1 cellular context compared by ENCODE assay signal in the genomic region with DNA sequence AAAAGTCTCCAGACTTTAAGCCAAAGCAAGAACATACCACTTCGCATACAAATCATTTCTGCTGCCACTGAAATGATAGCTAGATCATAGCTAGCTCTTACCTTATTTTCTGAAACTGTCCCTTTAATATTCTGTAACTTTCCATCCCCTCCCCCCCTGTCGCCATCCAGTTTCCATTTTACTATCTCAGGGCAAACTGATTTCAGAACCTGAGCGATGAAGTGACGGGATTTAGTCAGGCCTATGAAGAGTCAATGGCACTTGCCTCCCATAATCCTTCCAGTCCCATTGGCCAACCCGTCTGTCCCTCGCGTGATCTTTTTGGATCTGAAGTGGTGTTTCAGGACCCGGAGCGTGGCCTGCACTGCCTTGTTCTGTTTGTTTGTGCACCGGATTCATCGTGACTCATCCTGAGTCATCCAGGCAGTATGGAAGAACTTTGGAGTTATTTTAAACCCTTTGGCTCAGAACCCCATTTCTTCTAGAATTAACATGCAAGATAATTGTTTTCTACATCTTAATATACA.
TF ChIP-seq lines count a peak whose summit lies in the region.

No MANE protein-coding gene starts in this region.

TF ChIP-seq in GM12878, 131 proteins besides CTCF, POLR2A, EP300 and RAD21 (continued from another document):
- TF ChIP-seq, protein P1, sequence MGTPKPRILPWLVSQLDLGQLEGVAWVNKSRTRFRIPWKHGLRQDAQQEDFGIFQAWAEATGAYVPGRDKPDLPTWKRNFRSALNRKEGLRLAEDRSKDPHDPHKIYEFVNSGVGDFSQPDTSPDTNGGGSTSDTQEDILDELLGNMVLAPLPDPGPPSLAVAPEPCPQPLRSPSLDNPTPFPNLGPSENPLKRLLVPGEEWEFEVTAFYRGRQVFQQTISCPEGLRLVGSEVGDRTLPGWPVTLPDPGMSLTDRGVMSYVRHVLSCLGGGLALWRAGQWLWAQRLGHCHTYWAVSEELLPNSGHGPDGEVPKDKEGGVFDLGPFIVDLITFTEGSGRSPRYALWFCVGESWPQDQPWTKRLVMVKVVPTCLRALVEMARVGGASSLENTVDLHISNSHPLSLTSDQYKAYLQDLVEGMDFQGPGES (IDR thresholded peaks at IDR 0.05), result no peak
- TF ChIP-seq RCOR1 (conservative IDR thresholded peaks at IDR 0.05; ENCODE audit: low read depth, low read length), result no peak
- TF ChIP-seq MTA3 (IDR thresholded peaks at IDR 0.05; ENCODE audit: borderline replicate concordance, low read length), result peak; percentile 43; the same call in 1 of the 2 replicates
- no peak for TF ChIP-seq NR2C1 (IDR thresholded peaks at IDR 0.05)
- no peak for TF ChIP-seq SPI1 (IDR thresholded peaks at IDR 0.05; ENCODE audit: borderline replicate concordance, insufficient read depth, low read depth, low read length)
- no peak for TF ChIP-seq CHD2 (IDR thresholded peaks at IDR 0.05; ENCODE audit: borderline replicate concordance, low read depth, low read length)
- TF ChIP-seq, protein P2, sequence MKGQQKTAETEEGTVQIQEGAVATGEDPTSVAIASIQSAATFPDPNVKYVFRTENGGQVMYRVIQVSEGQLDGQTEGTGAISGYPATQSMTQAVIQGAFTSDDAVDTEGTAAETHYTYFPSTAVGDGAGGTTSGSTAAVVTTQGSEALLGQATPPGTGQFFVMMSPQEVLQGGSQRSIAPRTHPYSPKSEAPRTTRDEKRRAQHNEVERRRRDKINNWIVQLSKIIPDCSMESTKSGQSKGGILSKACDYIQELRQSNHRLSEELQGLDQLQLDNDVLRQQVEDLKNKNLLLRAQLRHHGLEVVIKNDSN (IDR thresholded peaks at IDR 0.05; ENCODE audit: borderline replicate concordance, extremely low read length, insufficient read depth, low read depth, low read length), result no peak
- TF ChIP-seq HDAC6 (IDR thresholded peaks at IDR 0.05; ENCODE audit: unreplicated experiment), result no peak
- TF ChIP-seq BCL11A (IDR thresholded peaks at IDR 0.05; ENCODE audit: low read depth, low read length), result no peak
- TF ChIP-seq, protein P3, sequence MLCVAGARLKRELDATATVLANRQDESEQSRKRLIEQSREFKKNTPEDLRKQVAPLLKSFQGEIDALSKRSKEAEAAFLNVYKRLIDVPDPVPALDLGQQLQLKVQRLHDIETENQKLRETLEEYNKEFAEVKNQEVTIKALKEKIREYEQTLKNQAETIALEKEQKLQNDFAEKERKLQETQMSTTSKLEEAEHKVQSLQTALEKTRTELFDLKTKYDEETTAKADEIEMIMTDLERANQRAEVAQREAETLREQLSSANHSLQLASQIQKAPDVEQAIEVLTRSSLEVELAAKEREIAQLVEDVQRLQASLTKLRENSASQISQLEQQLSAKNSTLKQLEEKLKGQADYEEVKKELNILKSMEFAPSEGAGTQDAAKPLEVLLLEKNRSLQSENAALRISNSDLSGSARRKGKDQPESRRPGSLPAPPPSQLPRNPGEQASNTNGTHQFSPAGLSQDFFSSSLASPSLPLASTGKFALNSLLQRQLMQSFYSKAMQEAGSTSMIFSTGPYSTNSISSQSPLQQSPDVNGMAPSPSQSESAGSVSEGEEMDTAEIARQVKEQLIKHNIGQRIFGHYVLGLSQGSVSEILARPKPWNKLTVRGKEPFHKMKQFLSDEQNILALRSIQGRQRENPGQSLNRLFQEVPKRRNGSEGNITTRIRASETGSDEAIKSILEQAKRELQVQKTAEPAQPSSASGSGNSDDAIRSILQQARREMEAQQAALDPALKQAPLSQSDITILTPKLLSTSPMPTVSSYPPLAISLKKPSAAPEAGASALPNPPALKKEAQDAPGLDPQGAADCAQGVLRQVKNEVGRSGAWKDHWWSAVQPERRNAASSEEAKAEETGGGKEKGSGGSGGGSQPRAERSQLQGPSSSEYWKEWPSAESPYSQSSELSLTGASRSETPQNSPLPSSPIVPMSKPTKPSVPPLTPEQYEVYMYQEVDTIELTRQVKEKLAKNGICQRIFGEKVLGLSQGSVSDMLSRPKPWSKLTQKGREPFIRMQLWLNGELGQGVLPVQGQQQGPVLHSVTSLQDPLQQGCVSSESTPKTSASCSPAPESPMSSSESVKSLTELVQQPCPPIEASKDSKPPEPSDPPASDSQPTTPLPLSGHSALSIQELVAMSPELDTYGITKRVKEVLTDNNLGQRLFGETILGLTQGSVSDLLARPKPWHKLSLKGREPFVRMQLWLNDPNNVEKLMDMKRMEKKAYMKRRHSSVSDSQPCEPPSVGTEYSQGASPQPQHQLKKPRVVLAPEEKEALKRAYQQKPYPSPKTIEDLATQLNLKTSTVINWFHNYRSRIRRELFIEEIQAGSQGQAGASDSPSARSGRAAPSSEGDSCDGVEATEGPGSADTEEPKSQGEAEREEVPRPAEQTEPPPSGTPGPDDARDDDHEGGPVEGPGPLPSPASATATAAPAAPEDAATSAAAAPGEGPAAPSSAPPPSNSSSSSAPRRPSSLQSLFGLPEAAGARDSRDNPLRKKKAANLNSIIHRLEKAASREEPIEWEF (IDR thresholded peaks at IDR 0.05; ENCODE audit: insufficient replicate concordance, low read depth, low read length), result no peak
- TF ChIP-seq, protein P4, sequence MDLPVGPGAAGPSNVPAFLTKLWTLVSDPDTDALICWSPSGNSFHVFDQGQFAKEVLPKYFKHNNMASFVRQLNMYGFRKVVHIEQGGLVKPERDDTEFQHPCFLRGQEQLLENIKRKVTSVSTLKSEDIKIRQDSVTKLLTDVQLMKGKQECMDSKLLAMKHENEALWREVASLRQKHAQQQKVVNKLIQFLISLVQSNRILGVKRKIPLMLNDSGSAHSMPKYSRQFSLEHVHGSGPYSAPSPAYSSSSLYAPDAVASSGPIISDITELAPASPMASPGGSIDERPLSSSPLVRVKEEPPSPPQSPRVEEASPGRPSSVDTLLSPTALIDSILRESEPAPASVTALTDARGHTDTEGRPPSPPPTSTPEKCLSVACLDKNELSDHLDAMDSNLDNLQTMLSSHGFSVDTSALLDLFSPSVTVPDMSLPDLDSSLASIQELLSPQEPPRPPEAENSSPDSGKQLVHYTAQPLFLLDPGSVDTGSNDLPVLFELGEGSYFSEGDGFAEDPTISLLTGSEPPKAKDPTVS (IDR thresholded peaks at IDR 0.05; ENCODE audit: low read depth, low read length), result no peak
- TF ChIP-seq MXI1 (IDR thresholded peaks at IDR 0.05; ENCODE audit: low read depth, low read length), result no peak
- no peak for TF ChIP-seq CBX5 (IDR thresholded peaks at IDR 0.05; ENCODE audit: low read depth)
- TF ChIP-seq TCF3 (IDR thresholded peaks at IDR 0.05; ENCODE audit: borderline replicate concordance, insufficient read depth, low read depth, low read length), result no peak
- TF ChIP-seq NBN (IDR thresholded peaks at IDR 0.05), result no peak
- TF ChIP-seq STAT3 (IDR thresholded peaks at IDR 0.05; ENCODE audit: low read depth, low read length), result no peak
- no peak for TF ChIP-seq WRNIP1 (IDR thresholded peaks at IDR 0.05; ENCODE audit: borderline replicate concordance, low read depth, low read length)
- TF ChIP-seq EED (IDR thresholded peaks at IDR 0.05; ENCODE audit: low read depth), result 0 out of 2 replicates have a peak, but pooled peaks have one; percentile 23
- no peak for TF ChIP-seq JUND (IDR thresholded peaks at IDR 0.05; ENCODE audit: low read depth, low read length)
